ENCODE assay signal across 22 cellular contexts in the genomic region with DNA sequence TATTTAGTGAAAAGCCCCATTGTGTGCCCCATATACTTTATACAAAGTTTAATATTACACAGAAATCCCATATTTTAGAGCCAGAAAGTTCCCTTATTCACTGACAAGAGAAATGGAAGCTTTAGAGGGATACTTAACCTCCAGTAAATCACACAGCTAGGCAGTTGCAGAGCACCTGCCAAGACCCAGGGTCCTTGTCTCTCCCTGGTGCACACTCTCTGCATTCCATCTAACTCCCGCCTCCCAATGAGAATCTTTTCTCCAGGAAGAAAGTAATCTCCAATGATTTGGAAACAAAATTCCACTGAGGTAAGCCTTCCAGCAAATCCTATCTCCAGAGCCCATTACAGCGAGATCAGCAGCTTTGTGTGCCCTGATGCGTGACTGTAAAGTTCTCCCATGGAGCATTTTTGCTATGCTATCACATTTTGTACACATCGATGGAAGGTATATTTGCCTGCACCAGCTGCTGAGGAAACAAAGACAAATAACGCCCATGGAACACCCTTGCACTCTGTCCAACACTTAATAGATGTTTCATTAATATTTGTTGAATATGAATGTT.
"Had no signal": no experiment of that assay in that cellular context is flagged by ENCODE, and none has a peak within 500 bp of the region (broad histone marks: within the 10 kb centered on the region; RNA-seq: fewer than 3 reads in every experiment).

No MANE protein-coding gene starts in this region.

- FAIRE-seq: colon, keratinocyte had no signal

- H3K27me3 ChIP-seq: brain microvascular endothelial cell, ovary, sigmoid colon, testis, upper lobe of right lung had no signal

- H3K9me3 ChIP-seq: left ventricle myocardium inferior, mucosa of descending colon, ovary, sigmoid colon, testis, upper lobe of right lung had no signal

- H3K27ac ChIP-seq: brain microvascular endothelial cell, left ventricle myocardium inferior, ovary, sigmoid colon, testis, upper lobe of right lung had no signal

- DNase-seq: activated CD4-positive, CD25-positive, alpha-beta regulatory T cell treated with anti-CD3 and anti-CD28 coated beads, Interleukin-2, amount 50 U/mL, for 72 hours; activated CD8-positive, alpha-beta memory T cell treated with anti-CD3 and anti-CD28 coated beads for 24 hours; activated CD8-positive, alpha-beta memory T cell treated with anti-CD3 and anti-CD28 coated beads, Interleukin-2, amount 50 U/mL, for 48 hours; activated effector memory CD4-positive, alpha-beta T cell treated with anti-CD3 and anti-CD28 coated beads, Interleukin-2, amount 50 U/mL, for 16 hours; activated naive CD4-positive, alpha-beta T cell treated with anti-CD3 and anti-CD28 coated beads, Interleukin-2, amount 50 U/mL, for 16 hours; activated T-cell treated with anti-CD3 and anti-CD28 coated beads, Interleukin-2, amount 50 U/mL, for 48 hours; aorta; brain microvascular endothelial cell; central memory CD4-positive, alpha-beta T cell; erythroblast; foreskin melanocyte; hypothalamus; left ventricle myocardium inferior; mucosa of descending colon; naive B cell; ovary; sigmoid colon; stimulated activated CD4-positive, alpha-beta T cell treated with anti-CD3 and anti-CD28 coated beads, Interleukin-4, amount 100 ng/mL, for 24 hours; testis; upper lobe of right lung had no signal

- H3K4me3 ChIP-seq: left ventricle myocardium inferior, mucosa of descending colon, ovary, sigmoid colon, testis, upper lobe of right lung had no signal

- H3K36me3 ChIP-seq: brain microvascular endothelial cell, left ventricle myocardium inferior, ovary, sigmoid colon, upper lobe of right lung had no signal

- H3K4me1 ChIP-seq: left ventricle myocardium inferior, sigmoid colon, testis, upper lobe of right lung had no signal
